11 cellular contexts compared by ENCODE assay signal in genomic region chr9:128129976-128130590, GRCh38. TPM values are rescaled to one million over a fixed set of nuclear protein-coding genes. Genes with fewer than 3 reads are reported as not detected.
DNase-seq lines count a peak whose midpoint lies in the region; ATAC-seq and TF ChIP-seq lines count a peak whose summit lies in the region.
"Not testable (repeated sequence)": the region's sequence is repeated elsewhere in the genome, so short reads cannot be mapped to it uniquely, and the experiment has no call there.
"Had no signal": no experiment of that assay in that cellular context is flagged by ENCODE, and none has a peak within 500 bp of the region (broad histone marks: within the 10 kb centered on the region; RNA-seq: fewer than 3 reads in every experiment).

No MANE protein-coding gene starts in this region.

- H2AFZ ChIP-seq in DND-41 (ENCODE audit: low read depth, low read length); smooth muscle cell (ENCODE audit: low read depth): not testable (repeated sequence)

- WGBS in smooth muscle cell (ENCODE audit: low lambda C conversion rate): 34% methylated on average over 8 of the region's 12 CpGs
- WGBS in testis, 2 donors: 27 to 68% methylated on average over 4 to 12 of the region's 12 CpGs

- CTCF ChIA-PET in activated CD8-positive, alpha-beta T cell treated with anti-CD3 and anti-CD28 coated beads for 36 hours (lab: Charles Lee): interaction anchor here (0.6 to 5.2 kb wide), 2 partner anchors 12 to 80 kb away, joined by 3 to 40 read pairs; no protein-coding TSS in a partner anchor

- H3K9me3 Mint-ChIP-seq in activated CD8-positive, alpha-beta T cell treated with anti-CD3 and anti-CD28 coated beads for 36 hours; activated naive CD8-positive, alpha-beta T cell (ENCODE audit: low read depth): not testable (repeated sequence)

- POLR2A ChIA-PET in activated CD8-positive, alpha-beta T cell treated with anti-CD3 and anti-CD28 coated beads for 36 hours (lab: Charles Lee): not testable (repeated sequence)

- H3K27me3 Mint-ChIP-seq in activated CD8-positive, alpha-beta T cell treated with anti-CD3 and anti-CD28 coated beads for 36 hours; activated naive CD8-positive, alpha-beta T cell: not testable (repeated sequence)

- H3K4me3 ChIP-seq in DND-41 (ENCODE audit: low read depth in 1 of 2, low read length in 2 of 2); Peyer's patch; epithelial cell of esophagus (ENCODE audit: low read length); lower lobe of right lung; smooth muscle cell; testis: not testable (repeated sequence)

- TF ChIP-seq CTCF in DND-41 (IDR thresholded peaks at IDR 0.05; ENCODE audit: borderline replicate concordance, extremely low read depth, low read length, poor library complexity, severe bottlenecking) (peak; percentile 6), Peyer's patch (IDR thresholded peaks at IDR 0.05) (peak in 5 of 6 experiments; percentile 15 to 51 (median 44)), epithelial cell of esophagus (IDR thresholded peaks at IDR 0.05; ENCODE audit: insufficient read depth, low read depth, low read length, missing control alignments) (peak; percentile 17), lower lobe of right lung (IDR thresholded peaks at IDR 0.05) (peak; percentile 51), smooth muscle cell (IDR thresholded peaks at IDR 0.05; ENCODE audit: borderline replicate concordance, insufficient read depth, poor library complexity, severe bottlenecking) (peak; percentile 39), testis (IDR thresholded peaks at IDR 0.05) (peak in 1 of 3 experiments; percentile 18)
- TF ChIP-seq CTCF in activated CD8-positive, alpha-beta T cell treated with anti-CD3 and anti-CD28 coated beads for 36 hours (IDR thresholded peaks at IDR 0.05): peak; percentile 62

- not testable (repeated sequence) for H3K4me3 Mint-ChIP-seq in activated CD8-positive, alpha-beta T cell treated with anti-CD3 and anti-CD28 coated beads for 36 hours
- peak overlapping the region; percentile 98 for H3K4me3 Mint-ChIP-seq in activated naive CD8-positive, alpha-beta T cell

- H3K9me3 ChIP-seq in DND-41 (ENCODE audit: insufficient read depth, low read length, severe bottlenecking); Peyer's patch; lower lobe of right lung; smooth muscle cell (replicated peaks; ENCODE audit: low read depth); testis: not testable (repeated sequence)

- TF ChIP-seq POLR2A in Peyer's patch (IDR thresholded peaks at IDR 0.05); testis (IDR thresholded peaks at IDR 0.05): not testable (repeated sequence)

- intact Hi-C loops in activated CD8-positive, alpha-beta T cell treated with anti-CD3 and anti-CD28 coated beads for 36 hours (cut with micrococcal nuclease); lower lobe of right lung (cut with DNase I); testis (cut with DNase I; ENCODE audit: low total_unique reads): not testable (repeated sequence)

- not testable (repeated sequence) for H3K4me2 ChIP-seq in DND-41 (ENCODE audit: insufficient read depth, low read length); smooth muscle cell

- not testable (repeated sequence) for H3K27ac ChIP-seq in DND-41 (ENCODE audit: low read length); Peyer's patch; lower lobe of right lung; smooth muscle cell (ENCODE audit: low read depth); testis

- H3K79me2 ChIP-seq in DND-41 (ENCODE audit: insufficient read depth, low read length): peaks cover 23% of the 10 kb centered on the region
- not testable (repeated sequence) for H3K79me2 ChIP-seq in smooth muscle cell (ENCODE audit: low read depth)

- H3K36me3 Mint-ChIP-seq in activated CD8-positive, alpha-beta T cell treated with anti-CD3 and anti-CD28 coated beads for 36 hours (ENCODE audit: low read depth); activated naive CD8-positive, alpha-beta T cell: not testable (repeated sequence)

- not testable (repeated sequence) for H3F3A ChIP-seq in smooth muscle cell (ENCODE audit: low read depth)

- H3K4me1 ChIP-seq in DND-41 (ENCODE audit: insufficient read depth, low read length): peaks cover 28% of the 10 kb centered on the region
- peaks cover 4 to 28% (median 18%) of the 10 kb centered on the region in 4 donors for H3K4me1 ChIP-seq in Peyer's patch
- peaks cover 30% of the 10 kb centered on the region for H3K4me1 ChIP-seq in lower lobe of right lung
- H3K4me1 ChIP-seq in smooth muscle cell (ENCODE audit: low read depth): not testable (repeated sequence)
- peaks cover 21% of the 10 kb centered on the region for H3K4me1 ChIP-seq in testis

- H3K9ac ChIP-seq in DND-41 (ENCODE audit: low read depth, low read length); smooth muscle cell (ENCODE audit: low read depth): not testable (repeated sequence)

- H4K20me1 ChIP-seq in DND-41 (ENCODE audit: insufficient read depth, low read length): peaks cover 11% of the 10 kb centered on the region; the same call in 1 of the 2 replicates
- not testable (repeated sequence) for H4K20me1 ChIP-seq in smooth muscle cell (ENCODE audit: low read depth)

- not testable (repeated sequence) for H3K27ac Mint-ChIP-seq in activated CD8-positive, alpha-beta T cell treated with anti-CD3 and anti-CD28 coated beads for 36 hours; activated naive CD8-positive, alpha-beta T cell

- not testable (repeated sequence) for H3K36me3 ChIP-seq in DND-41 (ENCODE audit: insufficient read depth, low read length); Peyer's patch; lower lobe of right lung; smooth muscle cell (ENCODE audit: low read depth); testis (ENCODE audit: low read depth, missing control alignments)

- DNase-seq in DND-41 (peak; percentile 59), Peyer's patch (peak; percentile 28 to 89 (median 57)), lower lobe of right lung (peak; percentile 71), testis (peak; percentile 73)
- peak; percentile 75 for DNase-seq in activated CD8-positive, alpha-beta T cell treated with anti-CD3 and anti-CD28 coated beads for 36 hours
- not testable (repeated sequence) for DNase-seq in epithelial cell of esophagus (ENCODE audit: low read depth); smooth muscle cell (lab: John Stamatoyannopoulos, UW; ENCODE audit: unreplicated experiment)

- peaks cover 24% of the 10 kb centered on the region for H3K4me1 Mint-ChIP-seq in activated CD8-positive, alpha-beta T cell treated with anti-CD3 and anti-CD28 coated beads for 36 hours (ENCODE audit: low read depth)
- H3K4me1 Mint-ChIP-seq in activated naive CD8-positive, alpha-beta T cell (ENCODE audit: low read depth): peaks cover 24% of the 10 kb centered on the region

- not testable (repeated sequence) for ATAC-seq in DND-41 (ENCODE audit: insufficient read depth, low read depth); activated CD8-positive, alpha-beta T cell treated with anti-CD3 and anti-CD28 coated beads for 36 hours; lower lobe of right lung

- not testable (repeated sequence) for H3K27me3 ChIP-seq in DND-41 (ENCODE audit: insufficient read depth, low read length, poor library complexity); Peyer's patch; lower lobe of right lung (ENCODE audit: low read depth); smooth muscle cell (ENCODE audit: low read depth); testis

RNA-seq across cellular contexts. Expression of gene PTGES2, which starts 2.6 kb away (rescaled TPM):
- total RNA-seq in Peyer's patch: 100 to 1,000 TPM; 123 to 193 (median 168) TPM
- 10 to 100 TPM; 40.8 to 49.5 TPM for total RNA-seq in activated CD8-positive, alpha-beta T cell treated with anti-CD3 and anti-CD28 coated beads for 36 hours
- total RNA-seq in lower lobe of right lung: 30.6 TPM
- 20.7 and 31.5 TPM in 2 replicates for total RNA-seq in smooth muscle cell
- 78.6 and 102 TPM in 2 replicates for polyA plus RNA-seq in smooth muscle cell
- 10 to 100 TPM; 95.8 to 96.4 TPM for total RNA-seq in testis
- 53.1 TPM for polyA plus RNA-seq in testis (ENCODE audit: insufficient read depth, low read depth, low replicate concordance)

RNA-seq across cellular contexts. Expression of gene LCN2, which starts 19.2 kb away (rescaled TPM):
- total RNA-seq in Peyer's patch: 100 to 1,000 TPM in 1 of 4 donors, 10 to 100 TPM in 2, 1 to 10 TPM in 1; 1.9 to 191 (median 37.1) TPM
- total RNA-seq in activated CD8-positive, alpha-beta T cell treated with anti-CD3 and anti-CD28 coated beads for 36 hours: not detected
- 83.4 TPM for total RNA-seq in lower lobe of right lung
- not detected in 2 replicates for total RNA-seq in smooth muscle cell
- 0.38 TPM in 1 of 2 replicates, not detected in the other for polyA plus RNA-seq in smooth muscle cell
- not detected for total RNA-seq in testis
- 2.2 TPM for polyA plus RNA-seq in testis (ENCODE audit: insufficient read depth, low read depth, low replicate concordance)
- total RNA-seq: activated naive CD4-positive, alpha-beta T cell treated with anti-CD3 and anti-CD28 coated beads, Interleukin-2, amount 50 U/mL, for 72 hours; HT1080; T-helper 2 cell treated with Interferon-gamma antibody and Interleukin-4, amounts not matched to agents 100 ng/mL and 5 ng/mL, for 36 hours had no signal

RNA-seq across cellular contexts. Expression of gene BBLN, which starts 30.0 kb away (rescaled TPM):
- total RNA-seq in Peyer's patch (10 to 100 TPM; 38.8 to 93.7 (median 70.2) TPM), lower lobe of right lung (47.9 TPM), smooth muscle cell (209 and 229 TPM in 2 replicates), testis (100 to 1,000 TPM; 219 to 225 TPM)
- 100 to 1,000 TPM; 127 to 132 TPM for total RNA-seq in activated CD8-positive, alpha-beta T cell treated with anti-CD3 and anti-CD28 coated beads for 36 hours
- polyA plus RNA-seq in smooth muscle cell (119 and 133 TPM in 2 replicates), testis (ENCODE audit: insufficient read depth, low read depth, low replicate concordance) (56.9 TPM)
